10 cellular contexts compared by ENCODE assay signal in genomic region chr4:112082954-112083586, GRCh38.
DNase-seq lines count a peak whose midpoint lies in the region; ATAC-seq and TF ChIP-seq lines count a peak whose summit lies in the region.
"Had no signal": no experiment of that assay in that cellular context is flagged by ENCODE, and none has a peak within 500 bp of the region (broad histone marks: within the 10 kb centered on the region; RNA-seq: fewer than 3 reads in every experiment).

No MANE protein-coding gene starts in this region.

- peak overlapping the region in 10 of 12 donors; percentile 27 to 85 (median 58) for H3K27ac ChIP-seq in heart left ventricle
- H3K27ac ChIP-seq in hepatocyte = peak overlapping the region; percentile 89
- H3K27ac ChIP-seq in neural progenitor cell = no peak overlapping the region
- H3K27ac ChIP-seq: prostate gland had no signal

- no peaks in the 10 kb centered on the region for H3K27me3 Mint-ChIP-seq in type B pancreatic cell
- no peaks in the 10 kb centered on the region for H3K27me3 Mint-ChIP-seq in neural progenitor cell (ENCODE audit: insufficient read depth, low read depth)

- DNase-seq in heart left ventricle (no peak), cardiac septum (ENCODE audit: low spot score) (no peak), amniotic epithelial cell (ENCODE audit: low read depth) (peak; percentile 95), hepatocyte (ENCODE audit: low spot score) (peak; percentile 65), type B pancreatic cell (ENCODE audit: extremely low spot score, unreplicated experiment) (no peak), neural progenitor cell (ENCODE audit: low spot score) (no peak)
- DNase-seq: NCI-H187 had no signal

- H3K9me3 Mint-ChIP-seq in type B pancreatic cell (peaks cover 4% of the 10 kb centered on the region), neural progenitor cell (no peaks in the 10 kb centered on the region)

- H3K4me3 ChIP-seq in heart left ventricle (no peak overlapping the region), hepatocyte (no peak overlapping the region), neural progenitor cell (no peak overlapping the region)
- H3K4me3 ChIP-seq: prostate gland had no signal

- no peaks in the 10 kb centered on the region for H3K79me2 ChIP-seq in hepatocyte
- no peaks in the 10 kb centered on the region for H3K79me2 ChIP-seq in neural progenitor cell (ENCODE audit: low read depth)

- TF ChIP-seq CTCF in heart left ventricle (IDR thresholded peaks at IDR 0.05) (no peak), hepatocyte (IDR thresholded peaks at IDR 0.05; ENCODE audit: poor library complexity) (no peak), type B pancreatic cell (conservative IDR thresholded peaks at IDR 0.05) (no peak), neural progenitor cell (IDR thresholded peaks at IDR 0.05) (no peak)

- ATAC-seq in heart left ventricle (peak in 3 of 4 donors; percentile 24 to 93 (median 56)), HG03108 (IDR thresholded peaks at IDR 0.05; ENCODE audit: unreplicated experiment) (no peak), HG02852 (IDR thresholded peaks at IDR 0.05; ENCODE audit: unreplicated experiment) (no peak)

- H3K9me3 ChIP-seq in heart left ventricle = no peaks in the 10 kb centered on the region
- H3K9me3 ChIP-seq in hepatocyte (ENCODE audit: low read depth) = no peaks in the 10 kb centered on the region
- H3K9me3 ChIP-seq in neural progenitor cell (ENCODE audit: low read depth) = no peaks in the 10 kb centered on the region
- H3K9me3 ChIP-seq: prostate gland had no signal

- H3K27me3 ChIP-seq in heart left ventricle (peaks cover 0 to 3% (median 0%) of the 10 kb centered on the region in 9 donors), hepatocyte (no peaks in the 10 kb centered on the region), neural progenitor cell (no peaks in the 10 kb centered on the region)

- no peaks in the 10 kb centered on the region for H3K36me3 ChIP-seq in heart left ventricle
- no peaks in the 10 kb centered on the region for H3K36me3 ChIP-seq in hepatocyte (replicated peaks; ENCODE audit: insufficient read depth, low read depth)
- H3K36me3 ChIP-seq in neural progenitor cell = no peaks in the 10 kb centered on the region
- H3K36me3 ChIP-seq: prostate gland had no signal

- no peak overlapping the region for H3K9ac ChIP-seq in neural progenitor cell

- no peak overlapping the region for H2AFZ ChIP-seq in hepatocyte
- no peak overlapping the region for H2AFZ ChIP-seq in neural progenitor cell (replicated peaks)

- no peak for TF ChIP-seq POLR2A in heart left ventricle (IDR thresholded peaks at IDR 0.05)

- H3F3A ChIP-seq in neural progenitor cell (ENCODE audit: low read depth) = no peaks in the 10 kb centered on the region

- no peaks in the 10 kb centered on the region for H4K20me1 ChIP-seq in hepatocyte (ENCODE audit: insufficient read depth, poor library complexity, severe bottlenecking)
- H4K20me1 ChIP-seq in neural progenitor cell (ENCODE audit: low read depth) = no peaks in the 10 kb centered on the region

- H3K4me1 ChIP-seq in heart left ventricle (peaks cover 0 to 27% (median 15%) of the 10 kb centered on the region in 12 donors), hepatocyte (ENCODE audit: insufficient read depth) (peaks cover 16% of the 10 kb centered on the region), neural progenitor cell (peaks cover 20% of the 10 kb centered on the region)
- H3K4me1 ChIP-seq: prostate gland had no signal

- WGBS in heart left ventricle, 4 donors = 67 to 80% (median 70%) methylated on average over 2 of the region's 2 CpGs
- 65% methylated on average over 2 of the region's 2 CpGs for WGBS in hepatocyte (ENCODE audit: low lambda C conversion rate, missing lambda C conversion rate)

- intact Hi-C loops in heart left ventricle (cut with DNase I) (loop anchor here in 1 of 10 donors (5.0 kb wide), 1 partner anchor 149 kb away; the partner anchor contains the start of gene AP1AR), cardiac septum (cut with DNase I) (no loop called here)

- H3K9me2 ChIP-seq in hepatocyte (replicated peaks; ENCODE audit: insufficient read depth) = no peaks in the 10 kb centered on the region

- H3K36me3 Mint-ChIP-seq in type B pancreatic cell = no peaks in the 10 kb centered on the region
- no peaks in the 10 kb centered on the region for H3K36me3 Mint-ChIP-seq in neural progenitor cell

- H3K4me1 Mint-ChIP-seq in type B pancreatic cell (ENCODE audit: unreplicated experiment) (peaks cover 5% of the 10 kb centered on the region), neural progenitor cell (no peaks in the 10 kb centered on the region)

- H3K4me3 Mint-ChIP-seq in type B pancreatic cell = no peak overlapping the region
- no peak overlapping the region for H3K4me3 Mint-ChIP-seq in neural progenitor cell

- H3K27ac Mint-ChIP-seq in type B pancreatic cell = peak overlapping the region; percentile 0
- H3K27ac Mint-ChIP-seq in neural progenitor cell = no peak overlapping the region

- H3K4me2 ChIP-seq in hepatocyte = peak overlapping the region; percentile 27
- no peak overlapping the region for H3K4me2 ChIP-seq in neural progenitor cell

Comparison
In these comparisons a context has a peak if more than half of its experiments do, and no peak if none do; other contexts are left out.
1. ATAC-seq: peak in heart left ventricle (3 of 4); none in HG03108 (single experiment) and HG02852 (single experiment).
2. DNase-seq: peak in amniotic epithelial cell (single experiment) and hepatocyte (single experiment); none in heart left ventricle (0 of 5), cardiac septum (single experiment), type B pancreatic cell (single experiment) and neural progenitor cell (single experiment).